9 cellular contexts compared by ENCODE assay signal in genomic region chr5:119275873-119276214, GRCh38.
DNase-seq lines count a peak whose midpoint lies in the region; ATAC-seq and TF ChIP-seq lines count a peak whose summit lies in the region.
"Had no signal": no experiment of that assay in that cellular context is flagged by ENCODE, and none has a peak within 500 bp of the region (broad histone marks: within the 10 kb centered on the region; RNA-seq: fewer than 3 reads in every experiment).

No MANE protein-coding gene starts in this region.

- TF ChIP-seq CTCF in CD14-positive monocyte (IDR thresholded peaks at IDR 0.05) (no peak), Caco-2 (IDR thresholded peaks at IDR 0.05; ENCODE audit: insufficient read depth in 1 of 2, low read depth in 1 of 2, low read length in 1 of 2, severe bottlenecking in 1 of 2, unreplicated experiment in 1 of 2) (no peak), osteoblast (IDR thresholded peaks at IDR 0.05; ENCODE audit: extremely low read depth, low read depth, low read length) (no peak)

- peak overlapping the region; percentile 92 for H3K27ac ChIP-seq in subcutaneous abdominal adipose tissue (ENCODE audit: low read depth, low read length)
- no peak overlapping the region for H3K27ac ChIP-seq in osteoblast (ENCODE audit: low read depth, low read length)

- no peaks in the 10 kb centered on the region for H3K9me3 Mint-ChIP-seq in CD14-positive monocyte
- H3K9me3 Mint-ChIP-seq in Caco-2 (ENCODE audit: unreplicated experiment) = no peaks in the 10 kb centered on the region

- intact Hi-C loops in CD14-positive monocyte (cut with micrococcal nuclease) = no loop called here
- intact Hi-C loops in Caco-2 (cut with micrococcal nuclease; ENCODE audit: unreplicated experiment) = loop anchor here (2.0 kb wide), 1 partner anchor 49 kb away; no protein-coding TSS in a partner anchor

- CTCF ChIA-PET in Caco-2 (lab: Charles Lee) = no interaction called here

- DNase-seq in CD14-positive monocyte (ENCODE audit: low spot score) (no peak), Caco-2 (no peak), osteoblast (ENCODE audit: insufficient read length, low spot score, missing footprints) (no peak), NCI-H1417 treated with DMSO at 0.1 percent for 48 hours (lab: John Stamatoyannopoulos, UW) (no peak)
- DNase-seq in activated T-cell treated with anti-CD3 and anti-CD28 coated beads, Interleukin-2, amount 50 U/mL, for 48 hours = peak; percentile 55 to 61

- H3K27me3 ChIP-seq in subcutaneous abdominal adipose tissue (ENCODE audit: control insufficient read depth in 5 of 5, insufficient read depth in 4 of 5, low read length in 5 of 5) (no peaks in the 10 kb centered on the region), Caco-2 (replicated peaks; ENCODE audit: control insufficient read depth, insufficient read depth, low read length) (no peaks in the 10 kb centered on the region), osteoblast (ENCODE audit: insufficient read depth, low read length) (no peaks in the 10 kb centered on the region)

- POLR2A ChIA-PET in Caco-2 (lab: Charles Lee) = no interaction called here

- H3K36me3 Mint-ChIP-seq in CD14-positive monocyte (peaks cover 11 to 21% of the 10 kb centered on the region in 2 donors), Caco-2 (ENCODE audit: insufficient read depth, unreplicated experiment) (peaks cover 5% of the 10 kb centered on the region)

- ATAC-seq in GM19455 (IDR thresholded peaks at IDR 0.05; ENCODE audit: unreplicated experiment) = peak; percentile 62
- peak; percentile 73 for ATAC-seq in HG03432 (IDR thresholded peaks at IDR 0.05; ENCODE audit: unreplicated experiment)
- ATAC-seq: left colon had no signal

- no peak overlapping the region for H3K9ac ChIP-seq in subcutaneous abdominal adipose tissue (ENCODE audit: low read length in 5 of 5)

- H3K4me1 Mint-ChIP-seq in CD14-positive monocyte = peaks cover 87% of the 10 kb centered on the region
- peaks cover 20% of the 10 kb centered on the region for H3K4me1 Mint-ChIP-seq in Caco-2 (ENCODE audit: low read depth, unreplicated experiment)

- H3K27ac Mint-ChIP-seq in CD14-positive monocyte (peak overlapping the region; percentile 87 to 96 (median 94)), Caco-2 (ENCODE audit: unreplicated experiment) (no peak overlapping the region)

- no TSS peak for BruUV-seq in Caco-2 (replicated peaks; lab: Mats Ljungman, UMichigan)

- H4K20me1 ChIP-seq in osteoblast (ENCODE audit: insufficient read depth, low read length) = peaks cover 2% of the 10 kb centered on the region

- peaks cover 14% of the 10 kb centered on the region for H3K79me2 ChIP-seq in osteoblast (ENCODE audit: insufficient read depth, low read length)

- no peak overlapping the region for H3K4me2 ChIP-seq in osteoblast (ENCODE audit: insufficient read depth, low read length)

- no peaks in the 10 kb centered on the region for H3K9me3 ChIP-seq in subcutaneous abdominal adipose tissue (ENCODE audit: control insufficient read depth in 5 of 5, low read length in 5 of 5)
- no peaks in the 10 kb centered on the region for H3K9me3 ChIP-seq in Caco-2
- no peaks in the 10 kb centered on the region for H3K9me3 ChIP-seq in osteoblast (ENCODE audit: low read depth, low read length)

- no peak overlapping the region for H2AFZ ChIP-seq in osteoblast (ENCODE audit: low read length)

- H3K4me3 ChIP-seq in subcutaneous abdominal adipose tissue (ENCODE audit: low read depth in 1 of 5, low read length in 5 of 5) (no peak overlapping the region), Caco-2 (ENCODE audit: low read depth, low read length) (no peak overlapping the region), osteoblast (ENCODE audit: insufficient read depth, low read length) (no peak overlapping the region)

- peaks cover 0 to 4% (median 0%) of the 10 kb centered on the region in 5 donors for H3K36me3 ChIP-seq in subcutaneous abdominal adipose tissue (ENCODE audit: control insufficient read depth in 5 of 5, insufficient read depth in 5 of 5, low read length in 5 of 5)
- H3K36me3 ChIP-seq in Caco-2 (ENCODE audit: control insufficient read depth, insufficient read depth, low read length) = no peaks in the 10 kb centered on the region
- no peaks in the 10 kb centered on the region for H3K36me3 ChIP-seq in osteoblast (ENCODE audit: insufficient read depth, low read length)

- H3K27me3 Mint-ChIP-seq in CD14-positive monocyte (ENCODE audit: low read depth in 3 of 3) (no peaks in the 10 kb centered on the region), Caco-2 (ENCODE audit: insufficient read depth, unreplicated experiment) (no peaks in the 10 kb centered on the region)

- peak overlapping the region; percentile 55 to 67 for H3K4me3 Mint-ChIP-seq in CD14-positive monocyte
- H3K4me3 Mint-ChIP-seq in Caco-2 (ENCODE audit: unreplicated experiment) = no peak overlapping the region

- peaks cover 0 to 52% (median 40%) of the 10 kb centered on the region in 5 donors for H3K4me1 ChIP-seq in subcutaneous abdominal adipose tissue (ENCODE audit: control insufficient read depth in 5 of 5, insufficient read depth in 5 of 5, low read length in 5 of 5)
- H3K4me1 ChIP-seq in Caco-2 = peaks cover 26% of the 10 kb centered on the region
- H3K4me1 ChIP-seq in osteoblast (ENCODE audit: insufficient read depth, low read length) = peaks cover 16% of the 10 kb centered on the region

Comparison
In these comparisons a context has a peak if more than half of its experiments do, and no peak if none do; other contexts are left out.
1. DNase-seq: peak in activated T-cell treated with anti-CD3 and anti-CD28 coated beads, Interleukin-2, amount 50 U/mL, for 48 hours (2 of 2); none in CD14-positive monocyte (single experiment), Caco-2 (0 of 2), osteoblast (single experiment) and NCI-H1417 treated with DMSO at 0.1 percent for 48 hours (single experiment).